Comparison of ENCODE assay signal across 10 cellular contexts in the genomic region with DNA sequence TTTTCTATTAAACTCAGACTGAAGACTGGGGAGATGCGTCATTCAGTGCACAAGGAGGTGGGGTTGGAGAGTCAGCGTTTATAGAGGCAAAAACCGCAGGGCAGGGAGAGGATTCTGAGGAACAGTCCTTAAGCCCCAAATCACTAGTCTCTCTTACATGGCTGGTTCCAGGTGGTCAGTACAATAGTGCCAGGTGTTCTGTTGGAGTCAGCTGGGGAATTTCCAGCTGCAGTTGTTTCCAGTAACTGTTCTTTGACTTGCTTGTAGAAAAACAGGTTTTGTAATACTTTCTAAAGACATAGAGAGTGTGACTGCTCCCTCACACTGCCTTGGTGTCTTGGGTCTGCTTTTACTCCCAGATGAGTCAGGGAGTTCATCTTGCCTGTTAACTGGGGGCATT.
DNase-seq lines count a peak whose midpoint lies in the region; ATAC-seq, FAIRE-seq and TF ChIP-seq lines count a peak whose summit lies in the region.
"Had no signal": no experiment of that assay in that cellular context is flagged by ENCODE, and none has a peak within 500 bp of the region (broad histone marks: within the 10 kb centered on the region; RNA-seq: fewer than 3 reads in every experiment).

No MANE protein-coding gene starts in this region.

- FAIRE-seq in GM12892 (lab: Jason Lieb, UNC), result peak; percentile 58

- peaks cover 4% of the 10 kb centered on the region for H3K27me3 Mint-ChIP-seq in nephron progenitor cell (ENCODE audit: low read depth, poor library complexity)

- ATAC-seq in HG03060 (IDR thresholded peaks at IDR 0.05; ENCODE audit: low read depth, unreplicated experiment), result peak; percentile 55
- no peak for ATAC-seq in GM21390 (IDR thresholded peaks at IDR 0.05; ENCODE audit: unreplicated experiment)
- ATAC-seq: HCT116 had no signal

- TF ChIP-seq CTCF in nephron progenitor cell (IDR thresholded peaks at IDR 0.05), result no peak

- DNase-seq in GM12892 (ENCODE audit: insufficient read length) (no peak), SHP77 treated with DMSO at 0.1 percent for 48 hours (lab: John Stamatoyannopoulos, UW) (peak; percentile 52), iPS-NIHi7 (ENCODE audit: extremely low spot score) (peak; percentile 8), cortex of kidney (lab: John Stamatoyannopoulos, UW) (no peak), cerebellar cortex (ENCODE audit: low spot score) (no peak), nephron progenitor cell (no peak)
- DNase-seq: NCI-H526 treated with DMSO at 0.1 percent for 48 hours had no signal

- no peaks in the 10 kb centered on the region for H3K36me3 Mint-ChIP-seq in nephron progenitor cell (ENCODE audit: low read depth)

- H3K4me1 Mint-ChIP-seq in nephron progenitor cell, result no peaks in the 10 kb centered on the region

- TF ChIP-seq POLR2A in GM12892 (IDR thresholded peaks at IDR 0.05; ENCODE audit: low read depth, low read length), result no peak

- H3K4me3 Mint-ChIP-seq in nephron progenitor cell, result no peak overlapping the region

- H3K9me3 Mint-ChIP-seq in nephron progenitor cell, result peaks cover 5% of the 10 kb centered on the region

- no peak overlapping the region for H3K27ac Mint-ChIP-seq in nephron progenitor cell

Comparison
In these comparisons a context has a peak if more than half of its experiments do, and no peak if none do; other contexts are left out.
1. DNase-seq: peak in SHP77 treated with DMSO at 0.1 percent for 48 hours (single experiment) and iPS-NIHi7 (single experiment); none in GM12892 (single experiment), cortex of kidney (single experiment), cerebellar cortex (single experiment) and nephron progenitor cell (single experiment).